In genomic region chr3:193959861-193960260, GRCh38 we compare ENCODE assay signal across 23 cellular contexts.
DNase-seq lines count a peak whose midpoint lies in the region; ATAC-seq, FAIRE-seq and TF ChIP-seq lines count a peak whose summit lies in the region.
"Had no signal": no experiment of that assay in that cellular context is flagged by ENCODE, and none has a peak within 500 bp of the region (broad histone marks: within the 10 kb centered on the region; RNA-seq: fewer than 3 reads in every experiment).

No MANE protein-coding gene starts in this region.

- H3K9ac ChIP-seq in trophoblast cell (ENCODE audit: low read length): no peak overlapping the region

- peak overlapping the region; percentile 25 to 75 (median 54) for H3K4me3 Mint-ChIP-seq in brain
- H3K4me3 Mint-ChIP-seq: CD8-positive, alpha-beta memory T cell had no signal

- H3K23ac ChIP-seq in trophoblast cell (ENCODE audit: low read length): no peak overlapping the region

- H2AK5ac ChIP-seq in trophoblast cell (ENCODE audit: low read length): no peak overlapping the region

- H3K27ac ChIP-seq in mesodermal cell (ENCODE audit: low read depth, low read length, severe bottlenecking) (peak overlapping the region; percentile 4), trophoblast cell (ENCODE audit: low read depth, low read length) (no peak overlapping the region), pancreas (no peak overlapping the region)
- H3K27ac ChIP-seq: C4-2B had no signal

- no peak for FAIRE-seq in GM12891 (lab: Jason Lieb, UNC)
- FAIRE-seq in pancreas (lab: Jason Lieb, UNC): no peak
- FAIRE-seq: GM12892 had no signal

- H3K79me1 ChIP-seq in trophoblast cell (ENCODE audit: low read length): no peaks in the 10 kb centered on the region

- H4K91ac ChIP-seq in trophoblast cell (ENCODE audit: low read depth, low read length): peak overlapping the region; percentile 8

- H3K4me3 ChIP-seq in mesodermal cell (ENCODE audit: extremely low read depth, insufficient read depth, low read length, poor library complexity, severe bottlenecking): no peak overlapping the region
- no peak overlapping the region for H3K4me3 ChIP-seq in trophoblast cell (ENCODE audit: low read depth, low read length)
- no peak overlapping the region for H3K4me3 ChIP-seq in pancreas

- H3K4me2 ChIP-seq in trophoblast cell (ENCODE audit: low read length): no peak overlapping the region

- H3K18ac ChIP-seq in trophoblast cell (ENCODE audit: low read length): no peak overlapping the region

- H3K14ac ChIP-seq in trophoblast cell (ENCODE audit: low read length): no peak overlapping the region

- no peak overlapping the region for H2AFZ ChIP-seq in trophoblast cell (ENCODE audit: insufficient read depth, low read length, poor library complexity)

- peak overlapping the region; percentile 56 to 92 (median 84) for H3K27ac Mint-ChIP-seq in brain
- H3K27ac Mint-ChIP-seq: CD8-positive, alpha-beta memory T cell had no signal

- H3K36me3 Mint-ChIP-seq in brain: peaks cover 7% of the 10 kb centered on the region
- H3K36me3 Mint-ChIP-seq: CD8-positive, alpha-beta memory T cell had no signal

- no peak overlapping the region for H2BK12ac ChIP-seq in trophoblast cell (ENCODE audit: low read length)

- no peak for TF ChIP-seq CTCF in brain (conservative IDR thresholded peaks at IDR 0.05)
- no peak for TF ChIP-seq CTCF in pancreas (IDR thresholded peaks at IDR 0.05)

- no peak overlapping the region for H2BK120ac ChIP-seq in trophoblast cell (ENCODE audit: insufficient read depth, low read length, poor library complexity)

- H3K27me3 Mint-ChIP-seq in brain: peaks cover 4% of the 10 kb centered on the region

- peaks cover 10% of the 10 kb centered on the region for H3K9me3 ChIP-seq in mesodermal cell (ENCODE audit: control insufficient read depth, low read length)
- peaks cover 3% of the 10 kb centered on the region for H3K9me3 ChIP-seq in trophoblast cell (ENCODE audit: insufficient read depth, low read depth, low read length)
- H3K9me3 ChIP-seq in pancreas: no peaks in the 10 kb centered on the region

- H4K12ac ChIP-seq in trophoblast cell (ENCODE audit: low read depth, low read length): no peak overlapping the region

- no peak for DNase-seq in GM12891 (ENCODE audit: insufficient read length, low spot score)
- no peak for DNase-seq in trophoblast cell
- DNase-seq in NCI-H526 treated with DMSO at 0.1 percent for 48 hours (lab: John Stamatoyannopoulos, UW): no peak
- no peak for DNase-seq in pancreas
- DNase-seq: 8988T; AML-193; Calu3; CD8-positive, alpha-beta memory T cell; KBM-7; NCI-H1092 treated with DMSO at 0.1 percent for 48 hours; NCI-H1436 treated with DMSO at 0.1 percent for 48 hours; NCI-H2029; NCI-H226; NCI-H510A treated with DMSO at 0.1 percent for 48 hours; NCI-H774; NK-92 treated with Interleukin-12 subunit alpha and Interleukin-12 subunit beta, amount 100 ng/mL, for 24 hours had no signal

- H2BK5ac ChIP-seq in trophoblast cell (ENCODE audit: low read depth, low read length, poor library complexity): no peak overlapping the region

- H3K9me3 Mint-ChIP-seq in brain: peaks cover 13 to 20% (median 14%) of the 10 kb centered on the region in 5 experiments

- H3K4me1 ChIP-seq in mesodermal cell (ENCODE audit: control insufficient read depth, insufficient read depth, low read length, poor library complexity, severe bottlenecking): peaks cover 10% of the 10 kb centered on the region
- H3K4me1 ChIP-seq in trophoblast cell (ENCODE audit: control insufficient read depth in 1 of 2, insufficient read depth in 2 of 2, low read length in 2 of 2): peaks cover 0 to 7% of the 10 kb centered on the region in 2 experiments
- H3K4me1 ChIP-seq in pancreas: no peaks in the 10 kb centered on the region

- H4K8ac ChIP-seq in trophoblast cell (ENCODE audit: low read depth, low read length): no peak overlapping the region

- ATAC-seq in GM21723 (IDR thresholded peaks at IDR 0.05; ENCODE audit: unreplicated experiment) (no peak), HG03280 (IDR thresholded peaks at IDR 0.05; ENCODE audit: unreplicated experiment) (no peak), pancreas (no peak)
- ATAC-seq: Panc1 had no signal

- H3K27me3 ChIP-seq in trophoblast cell (ENCODE audit: insufficient read depth, low read length) (no peaks in the 10 kb centered on the region), pancreas (no peaks in the 10 kb centered on the region)

- H3K4me1 Mint-ChIP-seq in brain: peaks cover 54% of the 10 kb centered on the region
- H3K4me1 Mint-ChIP-seq: CD8-positive, alpha-beta memory T cell had no signal

- intact Hi-C loops in pancreas (cut with DNase I): no loop called here

- no peaks in the 10 kb centered on the region for H3K79me2 ChIP-seq in trophoblast cell (ENCODE audit: control insufficient read depth, insufficient read depth, low read length, poor library complexity)

- H3K36me3 ChIP-seq in mesodermal cell (ENCODE audit: control insufficient read depth, insufficient read depth, low read length): no peaks in the 10 kb centered on the region
- H3K36me3 ChIP-seq in trophoblast cell (ENCODE audit: control insufficient read depth in 1 of 2, insufficient read depth in 2 of 2, low read length in 2 of 2): no peaks in the 10 kb centered on the region
- H3K36me3 ChIP-seq in pancreas: no peaks in the 10 kb centered on the region

- TF ChIP-seq POLR2A in GM12891 (IDR thresholded peaks at IDR 0.05; ENCODE audit: low read depth, low read length): no peak

- H3K4ac ChIP-seq in trophoblast cell (ENCODE audit: low read depth, low read length): no peak overlapping the region

TF ChIP-seq in GM12891, 5 proteins besides CTCF, POLR2A, EP300 and RAD21:
- TF ChIP-seq POLR2AphosphoS5 (IDR thresholded peaks at IDR 0.05; ENCODE audit: low read depth, low read length) (no peak), SPI1 (IDR thresholded peaks at IDR 0.05; ENCODE audit: low read depth, low read length) (peak; percentile 50), TAF1 (IDR thresholded peaks at IDR 0.05; ENCODE audit: low read depth, low read length) (no peak), PAX5 (IDR thresholded peaks at IDR 0.05; ENCODE audit: insufficient read depth, low read length, severe bottlenecking) (no peak), POU2F2 (IDR thresholded peaks at IDR 0.05; ENCODE audit: low read depth, low read length) (no peak)
